In genomic region chrX:118675966-118676349, GRCh38 we compare ENCODE assay signal across 22 cellular contexts. TPM values are rescaled to one million over a fixed set of nuclear protein-coding genes. Genes with fewer than 3 reads are reported as not detected.
A peak's percentile ranks its signal among the peaks of the same experiment; 100 is the strongest.
DNase-seq lines count a peak whose midpoint lies in the region; ATAC-seq and TF ChIP-seq lines count a peak whose summit lies in the region.
"Had no signal": no experiment of that assay in that cellular context is flagged by ENCODE, and none has a peak within 500 bp of the region (broad histone marks: within the 10 kb centered on the region; RNA-seq: fewer than 3 reads in every experiment).

No MANE protein-coding gene starts in this region.

- CTCF ChIA-PET in HEK293 (lab: Yijun Ruan, JAX) = interaction anchor here (0.5 kb wide), 1 partner anchor 1071 kb away, joined by 4 read pairs; no protein-coding TSS in a partner anchor

- H3K27ac Mint-ChIP-seq in natural killer cell treated with Interleukin-12 subunit alpha and Interleukin-12 subunit beta and Interleukin-15 and Interleukin-18, amount 100 ng/mL, for 72 hours = no peak overlapping the region
- H3K27ac Mint-ChIP-seq: CD4-positive, CD25-positive, alpha-beta regulatory T cell; HFFc6 had no signal

- intact Hi-C loops in right lobe of liver (cut with DNase I) = no loop called here

- H3K27ac ChIP-seq in HEK293 (ENCODE audit: extremely low read depth, low read depth, low read length) = no peak overlapping the region
- no peak overlapping the region for H3K27ac ChIP-seq in right lobe of liver
- no peak overlapping the region for H3K27ac ChIP-seq in effector memory CD4-positive, alpha-beta T cell (ENCODE audit: insufficient read depth, low read length, poor library complexity, severe bottlenecking)
- H3K27ac ChIP-seq: BLaER1, GM23248 had no signal

- TF ChIP-seq CTCF in HEK293 (tag by site-specific recombination; IDR thresholded peaks at IDR 0.05) = no peak
- no peak for TF ChIP-seq CTCF in right lobe of liver (IDR thresholded peaks at IDR 0.05)

- no peaks in the 10 kb centered on the region for H3K9me3 Mint-ChIP-seq in natural killer cell treated with Interleukin-12 subunit alpha and Interleukin-12 subunit beta and Interleukin-15 and Interleukin-18, amount 100 ng/mL, for 72 hours
- H3K9me3 Mint-ChIP-seq: CD4-positive, CD25-positive, alpha-beta regulatory T cell; HFFc6 had no signal

- POLR2A ChIA-PET in HEK293 (lab: Yijun Ruan, JAX) = no interaction called here

- H3K27me3 ChIP-seq in right lobe of liver = no peaks in the 10 kb centered on the region
- no peaks in the 10 kb centered on the region for H3K27me3 ChIP-seq in effector memory CD4-positive, alpha-beta T cell (replicated peaks; ENCODE audit: control insufficient read depth, insufficient read depth, low read length, poor library complexity, severe bottlenecking)
- H3K27me3 ChIP-seq: BLaER1 had no signal

- peak; percentile 77 to 84 (median 80) for ATAC-seq in right lobe of liver
- ATAC-seq in natural killer cell treated with Interleukin-12 subunit alpha and Interleukin-12 subunit beta and Interleukin-15 and Interleukin-18, amount 100 ng/mL, for 72 hours = no peak
- ATAC-seq: K562, PC-3 had no signal

- H3K27me3 Mint-ChIP-seq in natural killer cell treated with Interleukin-12 subunit alpha and Interleukin-12 subunit beta and Interleukin-15 and Interleukin-18, amount 100 ng/mL, for 72 hours = peaks cover 0 to 2% of the 10 kb centered on the region in 2 donors
- H3K27me3 Mint-ChIP-seq: CD4-positive, CD25-positive, alpha-beta regulatory T cell had no signal

- H3K4me3 Mint-ChIP-seq in natural killer cell treated with Interleukin-12 subunit alpha and Interleukin-12 subunit beta and Interleukin-15 and Interleukin-18, amount 100 ng/mL, for 72 hours = no peak overlapping the region
- H3K4me3 Mint-ChIP-seq: CD4-positive, CD25-positive, alpha-beta regulatory T cell; HFFc6 had no signal

- H3K36me3 Mint-ChIP-seq in natural killer cell treated with Interleukin-12 subunit alpha and Interleukin-12 subunit beta and Interleukin-15 and Interleukin-18, amount 100 ng/mL, for 72 hours = no peaks in the 10 kb centered on the region

- no peaks in the 10 kb centered on the region for H3K9me3 ChIP-seq in HEK293 (ENCODE audit: control insufficient read depth, insufficient read depth, low read depth, low read length)
- H3K9me3 ChIP-seq in right lobe of liver = no peaks in the 10 kb centered on the region
- no peaks in the 10 kb centered on the region for H3K9me3 ChIP-seq in effector memory CD4-positive, alpha-beta T cell (ENCODE audit: control insufficient read depth, low read length)
- H3K9me3 ChIP-seq: BLaER1, SK-N-SH had no signal

- H3K36me3 ChIP-seq in HEK293 (ENCODE audit: control insufficient read depth in 2 of 2, insufficient read depth in 1 of 2, low read length in 2 of 2) (no peaks in the 10 kb centered on the region; a peak in 1 of 3 replicates), right lobe of liver (no peaks in the 10 kb centered on the region)
- H3K36me3 ChIP-seq in effector memory CD4-positive, alpha-beta T cell (ENCODE audit: control insufficient read depth, insufficient read depth, low read length) = peaks cover 20% of the 10 kb centered on the region

- H3K4me3 ChIP-seq in HEK293 (ENCODE audit: low read depth, low read length) = no peak overlapping the region
- H3K4me3 ChIP-seq in right lobe of liver = no peak overlapping the region
- H3K4me3 ChIP-seq in effector memory CD4-positive, alpha-beta T cell (ENCODE audit: insufficient read depth, low read depth, low read length, poor library complexity, severe bottlenecking) = no peak overlapping the region
- H3K4me3 ChIP-seq: BLaER1, GM23248, K562 had no signal

- no peak for TF ChIP-seq POLR2A in right lobe of liver (IDR thresholded peaks at IDR 0.05)

- DNase-seq in NCI-H2107 treated with DMSO at 0.1 percent for 48 hours (lab: John Stamatoyannopoulos, UW; ENCODE audit: unreplicated experiment) (peak; percentile 52), NCI-H2107 (lab: John Stamatoyannopoulos, UW) (no peak), NCI-H2227 (lab: John Stamatoyannopoulos, UW; ENCODE audit: unreplicated experiment) (peak; percentile 8), right lobe of liver (no peak)
- no peak for DNase-seq in effector memory CD4-positive, alpha-beta T cell
- DNase-seq in natural killer cell treated with Interleukin-12 subunit alpha and Interleukin-12 subunit beta and Interleukin-15 and Interleukin-18, amount 100 ng/mL, for 72 hours (ENCODE audit: low spot score) = no peak
- DNase-seq: CD4-positive, CD25-positive, alpha-beta regulatory T cell; DMS53; GM23248; H7; HFFc6; Kasumi-1; NCI-H1092 treated with DMSO at 0.1 percent for 48 hours; NCI-H1694; NCI-H2029 treated with DMSO at 0.1 percent for 48 hours; NCI-H446 treated with DMSO at 0.1 percent for 48 hours; PC-3; SK-N-SH; SW 1271 had no signal

- no peaks in the 10 kb centered on the region for H3K4me1 Mint-ChIP-seq in natural killer cell treated with Interleukin-12 subunit alpha and Interleukin-12 subunit beta and Interleukin-15 and Interleukin-18, amount 100 ng/mL, for 72 hours (ENCODE audit: low read depth in 2 of 2)

- H3K4me1 ChIP-seq in HEK293 (ENCODE audit: control insufficient read depth, insufficient read depth, low read length) (no peaks in the 10 kb centered on the region), right lobe of liver (no peaks in the 10 kb centered on the region)
- no peaks in the 10 kb centered on the region for H3K4me1 ChIP-seq in effector memory CD4-positive, alpha-beta T cell (ENCODE audit: control insufficient read depth, insufficient read depth, low read length, poor library complexity, severe bottlenecking)
- H3K4me1 ChIP-seq: BLaER1 had no signal

TF ChIP-seq in HEK293, 187 proteins besides CTCF, POLR2A, EP300 and RAD21:
- no peak for TF ChIP-seq GFI1B (tag by site-specific recombination; IDR thresholded peaks at IDR 0.05)
- TF ChIP-seq PRDM6 (tag by site-specific recombination; IDR thresholded peaks at IDR 0.05) = peak; percentile 73
- TF ChIP-seq ZNF26 (tag by site-specific recombination; IDR thresholded peaks at IDR 0.05) = no peak
- no peak for TF ChIP-seq ZNF629 (tag by site-specific recombination; IDR thresholded peaks at IDR 0.05)

RNA-seq across cellular contexts. Expression of gene IL13RA1, which starts 51.4 kb away (rescaled TPM):
- 100 to 1,000 TPM in 1 of 6 experiments, 10 to 100 TPM in 5; 54.6 to 115 (median 74.7) TPM for total RNA-seq in right lobe of liver
- under 1 TPM; 0.11 to 0.19 TPM for total RNA-seq in natural killer cell treated with Interleukin-12 subunit alpha and Interleukin-12 subunit beta and Interleukin-15 and Interleukin-18, amount 100 ng/mL, for 72 hours
- total RNA-seq: CD4-positive, CD25-positive, alpha-beta regulatory T cell had no signal

Comparison
In these comparisons a context has a peak if more than half of its experiments do, and no peak if none do; other contexts are left out.
1. DNase-seq: peak in NCI-H2107 treated with DMSO at 0.1 percent for 48 hours (single experiment) and NCI-H2227 (single experiment); none in NCI-H2107 (single experiment), right lobe of liver (0 of 3), effector memory CD4-positive, alpha-beta T cell (0 of 3) and natural killer cell treated with Interleukin-12 subunit alpha and Interleukin-12 subunit beta and Interleukin-15 and Interleukin-18, amount 100 ng/mL, for 72 hours (single experiment).
2. ATAC-seq: peak in right lobe of liver (4 of 4); none in natural killer cell treated with Interleukin-12 subunit alpha and Interleukin-12 subunit beta and Interleukin-15 and Interleukin-18, amount 100 ng/mL, for 72 hours (0 of 2).
3. RNA of gene IL13RA1, which starts 51.4 kb away (total RNA-seq): 54.6 to 115 TPM in right lobe of liver; 0.11 to 0.19 TPM in natural killer cell treated with Interleukin-12 subunit alpha and Interleukin-12 subunit beta and Interleukin-15 and Interleukin-18, amount 100 ng/mL, for 72 hours; every median in the first group is over 10 times any median in the second.